11 cellular contexts compared by ENCODE assay signal in the genomic region with DNA sequence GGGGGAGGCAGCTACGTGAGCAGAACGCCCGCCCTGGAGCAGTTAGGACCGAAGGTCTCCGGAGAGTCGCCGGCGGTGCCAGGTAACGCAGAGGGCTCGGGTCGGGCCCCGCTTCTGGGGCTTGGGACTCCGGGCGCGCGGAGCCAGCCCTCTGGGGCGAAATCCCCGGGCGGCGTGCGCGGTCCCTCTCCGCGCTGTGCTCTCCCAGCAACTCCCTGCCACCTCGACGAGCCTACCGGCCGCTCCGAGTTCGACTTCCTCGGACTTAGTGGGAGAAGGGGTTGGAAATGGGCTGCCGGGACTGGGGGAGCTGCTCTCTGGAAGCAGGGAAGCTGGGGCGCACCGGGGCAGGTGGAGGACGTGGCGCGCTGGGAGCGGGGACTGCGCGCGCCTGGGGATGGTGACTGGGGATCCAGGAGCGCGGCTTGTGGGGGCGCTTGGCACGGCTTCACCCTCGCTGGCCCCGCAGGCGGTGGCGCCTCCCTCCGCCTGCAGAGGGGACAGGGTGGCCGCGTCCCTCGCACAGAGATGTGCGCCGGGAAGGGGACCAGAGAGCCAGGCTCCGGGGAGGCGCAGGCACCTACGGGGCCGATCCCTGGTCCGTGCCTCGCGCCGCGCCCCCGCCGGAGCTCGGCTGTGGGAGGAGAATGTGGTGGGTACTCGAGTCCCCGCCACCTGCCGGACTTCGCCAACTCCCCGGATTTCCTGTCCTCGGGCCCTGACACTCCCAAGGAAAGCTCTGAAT. TPM values are rescaled to one million over a fixed set of nuclear protein-coding genes. Genes with fewer than 3 reads are reported as not detected.
A peak's percentile ranks its signal among the peaks of the same experiment; 100 is the strongest.
DNase-seq lines count a peak whose midpoint lies in the region; ATAC-seq and TF ChIP-seq lines count a peak whose summit lies in the region.
"Had no signal": no experiment of that assay in that cellular context is flagged by ENCODE, and none has a peak within 500 bp of the region (broad histone marks: within the 10 kb centered on the region; RNA-seq: fewer than 3 reads in every experiment).

No MANE protein-coding gene starts in this region.

- no peaks in the 10 kb centered on the region for H3K9me3 ChIP-seq in ectodermal cell (ENCODE audit: control insufficient read depth, low read length)
- no peaks in the 10 kb centered on the region for H3K9me3 ChIP-seq in upper lobe of left lung

- H3K27me3 ChIP-seq in ectodermal cell (ENCODE audit: control insufficient read depth, insufficient read depth, low read length, poor library complexity, severe bottlenecking) = peaks cover 37% of the 10 kb centered on the region
- peaks cover 0 to 8% (median 0%) of the 10 kb centered on the region in 4 donors for H3K27me3 ChIP-seq in upper lobe of left lung

- 0 to 1% methylated on average over 73 of the region's 73 CpGs for whole genome bisulfite sequencing in ectodermal cell, 2 experiments
- WGBS in lower leg skin, 2 donors = 0% methylated on average over 29 to 52 of the region's 73 CpGs
- 8 to 20% methylated on average over 2 to 50 of the region's 73 CpGs for WGBS in upper lobe of left lung, 2 donors

- DNase-seq in NCI-H2227 (lab: John Stamatoyannopoulos, UW; ENCODE audit: unreplicated experiment) (peak; percentile 56), NCI-H2227 treated with DMSO at 0.1 percent for 48 hours (lab: John Stamatoyannopoulos, UW) (no peak), lower leg skin (ENCODE audit: low spot score in 2 of 2) (no peak), upper lobe of left lung (peak in 1 of 2 donors; percentile 77), activated T-cell treated with anti-CD3 and anti-CD28 coated beads for 4 hours (no peak), NCI-H2196 (lab: John Stamatoyannopoulos, UW; ENCODE audit: unreplicated experiment) (no peak)

- H3K4me3 ChIP-seq in ectodermal cell (ENCODE audit: insufficient read depth, low read depth, low read length) (peak overlapping the region; percentile 51), lower leg skin (ENCODE audit: low read depth, poor library complexity, severe bottlenecking) (peak overlapping the region; percentile 8), upper lobe of left lung (peak overlapping the region in 3 of 4 donors; percentile 16 to 33 (median 29))

- H3K4me1 ChIP-seq in ectodermal cell (ENCODE audit: control insufficient read depth, insufficient read depth, low read length) (peaks cover 5% of the 10 kb centered on the region), upper lobe of left lung (peaks cover 6 to 23% (median 11%) of the 10 kb centered on the region in 4 donors)

- H3K36me3 ChIP-seq in ectodermal cell (ENCODE audit: control insufficient read depth, insufficient read depth, low read length) = no peaks in the 10 kb centered on the region
- no peaks in the 10 kb centered on the region for H3K36me3 ChIP-seq in upper lobe of left lung

- intact Hi-C loops in lower leg skin (cut with DNase I; ENCODE audit: low total_unique reads) = no loop called here

- ATAC-seq in upper lobe of left lung (ENCODE audit: low FRiP score in 2 of 2) = peak in 1 of 2 donors; percentile 22
- ATAC-seq in HG03280 (IDR thresholded peaks at IDR 0.05; ENCODE audit: unreplicated experiment) = no peak

- TF ChIP-seq CTCF in lower leg skin (IDR thresholded peaks at IDR 0.05) (no peak), upper lobe of left lung (IDR thresholded peaks at IDR 0.05) (no peak)

- no peak for TF ChIP-seq EP300 in upper lobe of left lung (IDR thresholded peaks at IDR 0.05)

- H3K27ac ChIP-seq in ectodermal cell (ENCODE audit: insufficient read depth, low read depth, low read length, poor library complexity, severe bottlenecking) (no peak overlapping the region), upper lobe of left lung (no peak overlapping the region)

- TF ChIP-seq POLR2A in lower leg skin (IDR thresholded peaks at IDR 0.05) (no peak), upper lobe of left lung (IDR thresholded peaks at IDR 0.05) (no peak)

RNA-seq across cellular contexts. Expression of gene CDH20, which starts 0.7 kb away (rescaled TPM):
- polyA plus RNA-seq in ectodermal cell (2013, experiment 1 of 4) = 0.80 TPM
- polyA plus RNA-seq in ectodermal cell (2013, experiment 2 of 4) = 0.76 TPM
- 1.2 TPM for polyA plus RNA-seq in ectodermal cell (2013, experiment 3 of 4)
- polyA plus RNA-seq in ectodermal cell (2013, experiment 4 of 4) = 1.0 TPM
- total RNA-seq in lower leg skin = 1 to 10 TPM; 1.2 to 2.9 (median 2.4) TPM
- total RNA-seq in upper lobe of left lung = under 1 TPM in 2 of 6 donors, not detected in 4; 0.06 to 0.07 TPM
- total RNA-seq: B cell, epithelial cell of proximal tubule, M059J had no signal
